In genomic region chr1:243723458-243724043, GRCh38 we compare ENCODE assay signal across 16 cellular contexts.
DNase-seq lines count a peak whose midpoint lies in the region; TF ChIP-seq lines count a peak whose summit lies in the region.
"Had no signal": no experiment of that assay in that cellular context is flagged by ENCODE, and none has a peak within 500 bp of the region (broad histone marks: within the 10 kb centered on the region; RNA-seq: fewer than 3 reads in every experiment).

No MANE protein-coding gene starts in this region.

- peaks cover 0 to 6% (median 0%) of the 10 kb centered on the region in 11 experiments; a peak in 4 of 22 replicates for H3K36me3 ChIP-seq in BLaER1 treated with 17β-estradiol and CSF1 and Interleukin-3, amounts not matched to agents 10 nM and 100 nM
- no peaks in the 10 kb centered on the region for H3K36me3 ChIP-seq in endodermal cell (ENCODE audit: control insufficient read depth, insufficient read depth, low read length)
- H3K36me3 ChIP-seq: colonic mucosa had no signal

- DNase-seq in A172 (ENCODE audit: low spot score) (peak; percentile 27), NCI-H446 (lab: John Stamatoyannopoulos, UW) (peak; percentile 31 to 64), endodermal cell (no peak), NCI-H345 (lab: John Stamatoyannopoulos, UW) (no peak), AG20443 (ENCODE audit: low spot score) (no peak), GDM1 (lab: John Stamatoyannopoulos, UW) (no peak)
- DNase-seq: activated T-cell treated with anti-CD3 and anti-CD28 coated beads, Interleukin-2, amount 50 U/mL, for 72 hours; CD4-positive, alpha-beta memory T cell; colonic mucosa; erythroblast; HCEC 1CT; NCI-H146; NCI-H774; occipital lobe; T-helper 2 cell had no signal

- no peaks in the 10 kb centered on the region for H3K27me3 Mint-ChIP-seq in endodermal cell (ENCODE audit: insufficient read depth)
- H3K27me3 Mint-ChIP-seq: CD4-positive, alpha-beta memory T cell had no signal

- no peak overlapping the region for H3K4me3 ChIP-seq in BLaER1 treated with 17β-estradiol and CSF1 and Interleukin-3, amounts not matched to agents 10 nM and 100 nM
- H3K4me3 ChIP-seq in endodermal cell (ENCODE audit: low read length): no peak overlapping the region
- H3K4me3 ChIP-seq: colonic mucosa had no signal

- peak overlapping the region in 3 of 11 experiments; percentile 9 to 20 (median 11); a peak in 1 of 22 replicates for H3K27ac ChIP-seq in BLaER1 treated with 17β-estradiol and CSF1 and Interleukin-3, amounts not matched to agents 10 nM and 100 nM
- H3K27ac ChIP-seq in endodermal cell (ENCODE audit: low read depth, low read length): no peak overlapping the region
- H3K27ac ChIP-seq: colonic mucosa had no signal

- no peak overlapping the region for H3K9ac ChIP-seq in BLaER1 treated with 17β-estradiol and CSF1 and Interleukin-3, amounts not matched to agents 10 nM and 100 nM
- no peak overlapping the region for H3K9ac ChIP-seq in endodermal cell (ENCODE audit: extremely low read depth, low read length, poor library complexity, severe bottlenecking)

- 86 to 100% methylated on average over 3 of the region's 3 CpGs for WGBS in endodermal cell (ENCODE audit: insufficient coverage in 1 of 2, insufficient read length in 1 of 2), 2 experiments

- no peaks in the 10 kb centered on the region for H3K27me3 ChIP-seq in BLaER1 treated with 17β-estradiol and CSF1 and Interleukin-3, amounts not matched to agents 10 nM and 100 nM
- no peaks in the 10 kb centered on the region for H3K27me3 ChIP-seq in endodermal cell (ENCODE audit: control insufficient read depth, insufficient read depth, low read length, poor library complexity, severe bottlenecking)
- H3K27me3 ChIP-seq: colonic mucosa had no signal

- peaks cover 17 to 51% (median 34%) of the 10 kb centered on the region in 10 experiments for H3K4me1 ChIP-seq in BLaER1 treated with 17β-estradiol and CSF1 and Interleukin-3, amounts not matched to agents 10 nM and 100 nM
- H3K4me1 ChIP-seq in endodermal cell (ENCODE audit: control insufficient read depth, insufficient read depth, low read length): no peaks in the 10 kb centered on the region
- H3K4me1 ChIP-seq: colonic mucosa had no signal

- H3K4me3 Mint-ChIP-seq in endodermal cell: no peak overlapping the region
- H3K4me3 Mint-ChIP-seq: activated T-cell treated with anti-CD3 and anti-CD28 coated beads, Interleukin-2, amount 50 U/mL, for 72 hours had no signal

- H3K4me2 ChIP-seq in BLaER1 treated with 17β-estradiol and CSF1 and Interleukin-3, amounts not matched to agents 10 nM and 100 nM: peak overlapping the region in 10 of 11 experiments; percentile 7 to 48 (median 20); a peak in 14 of 22 replicates

- peak overlapping the region; percentile 60 for H3K27ac Mint-ChIP-seq in endodermal cell
- H3K27ac Mint-ChIP-seq: activated T-cell treated with anti-CD3 and anti-CD28 coated beads, Interleukin-2, amount 50 U/mL, for 72 hours; CD4-positive, alpha-beta memory T cell had no signal

- no peaks in the 10 kb centered on the region; a peak in 1 of 22 replicates for H4K20me1 ChIP-seq in BLaER1 treated with 17β-estradiol and CSF1 and Interleukin-3, amounts not matched to agents 10 nM and 100 nM

- no peaks in the 10 kb centered on the region for H3K36me3 Mint-ChIP-seq in endodermal cell (ENCODE audit: low read depth)

- no peaks in the 10 kb centered on the region for H3K9me3 Mint-ChIP-seq in endodermal cell
- H3K9me3 Mint-ChIP-seq: activated T-cell treated with anti-CD3 and anti-CD28 coated beads, Interleukin-2, amount 50 U/mL, for 72 hours; CD4-positive, alpha-beta memory T cell had no signal

- TF ChIP-seq CTCF in endodermal cell (conservative IDR thresholded peaks at IDR 0.05): no peak

- H3K4me1 Mint-ChIP-seq in endodermal cell: peaks cover 5% of the 10 kb centered on the region

- H3K9me3 ChIP-seq in BLaER1 treated with 17β-estradiol and CSF1 and Interleukin-3, amounts not matched to agents 10 nM and 100 nM (replicated peaks in 1 of 11): peaks cover 0 to 18% (median 4%) of the 10 kb centered on the region in 11 experiments; a peak in 11 of 22 replicates
- H3K9me3 ChIP-seq in endodermal cell (ENCODE audit: control insufficient read depth, low read length): no peaks in the 10 kb centered on the region
- H3K9me3 ChIP-seq: colonic mucosa had no signal

Comparison
In these comparisons a context has a peak if more than half of its experiments do, and no peak if none do; other contexts are left out.
1. DNase-seq: peak in A172 (single experiment) and NCI-H446 (2 of 2); none in endodermal cell (single experiment), NCI-H345 (single experiment), AG20443 (single experiment) and GDM1 (single experiment).